ENCODE assay signal across 8 cellular contexts in genomic region chr4:55853484-55854046, GRCh38. TPM values are rescaled to one million over a fixed set of nuclear protein-coding genes. Genes with fewer than 3 reads are reported as not detected.
DNase-seq lines count a peak whose midpoint lies in the region; ATAC-seq, FAIRE-seq and TF ChIP-seq lines count a peak whose summit lies in the region.

EXOC1 (plus strand) TSS chr4:55853648; CDS start chr4:55858324, 4,676 bp downstream.

- H3K27me3 Mint-ChIP-seq in CD14-positive monocyte (ENCODE audit: low read depth in 3 of 3) = peaks cover 0 to 4% (median 2%) of the 10 kb centered on the region in 3 donors

- H4K20me1 ChIP-seq in HepG2 (ENCODE audit: insufficient read depth, low read length) = no peaks in the 10 kb centered on the region

- in situ Hi-C loops in HepG2 (cut with HindIII; ENCODE audit: extremely low pct_ligation_motif_present, low pct_unique_long_range_greater_than_20kb) = loop anchor here (25.0 kb wide), 1 partner anchor 466 kb away; the partner anchor contains the start of gene TMEM165

- peak within 1 kb of the TSS; percentile 84 for H3K9ac ChIP-seq in HepG2 (ENCODE audit: insufficient read depth, low read depth, low read length)

- intact Hi-C loops in CD14-positive monocyte (cut with micrococcal nuclease) (loop anchor here (5.0 to 10.0 kb wide), 5 partner anchors 91 to 509 kb away; partner anchors contain the start of genes CEP135 (in 2 of the 2), CLOCK (in 2 of the 2) and SRD5A3 (in 1 of the 2)), HepG2 (cut with micrococcal nuclease; ENCODE audit: unreplicated experiment) (loop anchor here (5.0 kb wide), 1 partner anchor 306 kb away; the partner anchor contains the start of gene CLOCK)

- no peak within 1 kb of the TSS for H3K4me3 Mint-ChIP-seq in CD14-positive monocyte

- DNase-seq in CD14-positive monocyte (ENCODE audit: low spot score) (peak; percentile 97), NCI-H82 (lab: John Stamatoyannopoulos, UW) (peak; percentile 98), dermis microvascular lymphatic vessel endothelial cell (ENCODE audit: low read depth in 2 of 2) (peak; percentile 89 to 96), HepG2 (ENCODE audit: low spot score) (peak; percentile 95)
- peak; percentile 99 to 100 for DNase-seq in activated CD4-positive, alpha-beta T cell treated with anti-CD3 and anti-CD28 coated beads, Interleukin-2, amount 50 U/mL, for 48 hours
- DNase-seq in stimulated activated CD4-positive, alpha-beta T cell treated with anti-CD3 and anti-CD28 coated beads, Interleukin-4, amount 100 ng/mL, for 1 hour = peak; percentile 99

- POLR2A ChIA-PET in HepG2 (lab: Yijun Ruan, JAX) = interaction anchor here (1.0 kb wide), 1 partner anchor 458 kb away, joined by 4 read pairs; the partner anchor contains the start of gene TMEM165

- H3K36me3 ChIP-seq in HepG2 (replicated peaks in 1 of 2; ENCODE audit: control insufficient read depth in 1 of 2, insufficient read depth in 2 of 2, low read length in 2 of 2) = no peaks in the 10 kb centered on the region

- TF ChIP-seq EP300 in HepG2 (IDR thresholded peaks at IDR 0.05; ENCODE audit: low read depth in 2 of 2, low read length in 2 of 2) = no peak
- TF ChIP-seq EP300 in HepG2 (CRISPR knock-in tag; IDR thresholded peaks at IDR 0.05; ENCODE audit: borderline replicate concordance) = no peak

- peak; percentile 63 to 69; a peak in 3 of 4 replicates for TF ChIP-seq POLR2A in HepG2 (IDR thresholded peaks at IDR 0.05; ENCODE audit: insufficient read depth in 1 of 2, low read depth in 2 of 2, low read length in 2 of 2)

- BruUV-seq in HepG2 (replicated peaks; lab: Mats Ljungman, UMichigan) = no TSS peak

- 0 out of 5 replicates have a peak, but pooled peaks cover 0 to 2% of the 10 kb centered on the region in 2 experiments for H3K27me3 ChIP-seq in HepG2 (ENCODE audit: control insufficient read depth in 1 of 2, insufficient read depth in 2 of 2, low read length in 2 of 2)

- CTCF ChIA-PET in HepG2 (lab: Yijun Ruan, JAX; ENCODE audit: low intra/inter-chr PET ratio, low total read pairs) = no interaction called here

- under 1% methylated on average over 37 of the region's 50 CpGs for WGBS in HepG2 (ENCODE audit: low lambda C conversion rate)

- peaks cover 8% of the 10 kb centered on the region for H3K4me1 Mint-ChIP-seq in CD14-positive monocyte

- peak within 1 kb of the TSS; percentile 93 to 97 (median 96) for H3K27ac Mint-ChIP-seq in CD14-positive monocyte

- TF ChIP-seq CTCF in CD14-positive monocyte (IDR thresholded peaks at IDR 0.05) = no peak
- TF ChIP-seq CTCF in HepG2 (CRISPR knock-in tag; IDR thresholded peaks at IDR 0.05) = no peak

- FAIRE-seq in HepG2 (lab: Jason Lieb, UNC) = peak; percentile 86

- peak within 1 kb of the TSS; percentile 95 to 99 (median 97) for H3K4me3 ChIP-seq in HepG2 (replicated peaks in 1 of 3; ENCODE audit: insufficient read depth in 1 of 3, low read depth in 2 of 3, low read length in 3 of 3)

- peak; percentile 98 for ATAC-seq in GM19397 (IDR thresholded peaks at IDR 0.05; ENCODE audit: unreplicated experiment)
- peak; percentile 98 for ATAC-seq in HG03571 (IDR thresholded peaks at IDR 0.05; ENCODE audit: unreplicated experiment)
- peak; percentile 95 for ATAC-seq in HepG2

- peak within 1 kb of the TSS; percentile 62 for H3K27ac ChIP-seq in HepG2 (ENCODE audit: extremely low read length, insufficient read depth, low read length)

- peak; percentile 28; the same call in 1 of the 2 replicates for TF ChIP-seq RAD21 in HepG2 (CRISPR knock-in tag; IDR thresholded peaks at IDR 0.05)

- H3K9me3 Mint-ChIP-seq in CD14-positive monocyte = peaks cover 0 to 16% (median 2%) of the 10 kb centered on the region in 7 donors

- H3K4me1 ChIP-seq in HepG2 (ENCODE audit: insufficient read depth, low read length) = peaks cover 57% of the 10 kb centered on the region

- peaks cover 11 to 12% of the 10 kb centered on the region in 2 donors for H3K36me3 Mint-ChIP-seq in CD14-positive monocyte

- peaks cover 9% of the 10 kb centered on the region for H3K79me2 ChIP-seq in HepG2 (ENCODE audit: insufficient read depth, low read length)

- peak within 1 kb of the TSS; percentile 92 for H3K4me2 ChIP-seq in HepG2 (ENCODE audit: low read depth, low read length)

- H2AFZ ChIP-seq in HepG2 (ENCODE audit: low read length) = peak within 1 kb of the TSS; percentile 73

- no peaks in the 10 kb centered on the region for H3K9me3 ChIP-seq in HepG2 (ENCODE audit: low read length)

TF ChIP-seq in HepG2, 621 proteins besides CTCF, POLR2A, EP300 and RAD21 (continues in another document):
- TF ChIP-seq DR1 (CRISPR knock-in tag; IDR thresholded peaks at IDR 0.05) = peak; percentile 62; the same call in 1 of the 2 replicates
- peak; percentile 61 for TF ChIP-seq XRCC5 (optimal IDR thresholded peaks at IDR 0.05; ENCODE audit: low read length)
- TF ChIP-seq, protein P1, sequence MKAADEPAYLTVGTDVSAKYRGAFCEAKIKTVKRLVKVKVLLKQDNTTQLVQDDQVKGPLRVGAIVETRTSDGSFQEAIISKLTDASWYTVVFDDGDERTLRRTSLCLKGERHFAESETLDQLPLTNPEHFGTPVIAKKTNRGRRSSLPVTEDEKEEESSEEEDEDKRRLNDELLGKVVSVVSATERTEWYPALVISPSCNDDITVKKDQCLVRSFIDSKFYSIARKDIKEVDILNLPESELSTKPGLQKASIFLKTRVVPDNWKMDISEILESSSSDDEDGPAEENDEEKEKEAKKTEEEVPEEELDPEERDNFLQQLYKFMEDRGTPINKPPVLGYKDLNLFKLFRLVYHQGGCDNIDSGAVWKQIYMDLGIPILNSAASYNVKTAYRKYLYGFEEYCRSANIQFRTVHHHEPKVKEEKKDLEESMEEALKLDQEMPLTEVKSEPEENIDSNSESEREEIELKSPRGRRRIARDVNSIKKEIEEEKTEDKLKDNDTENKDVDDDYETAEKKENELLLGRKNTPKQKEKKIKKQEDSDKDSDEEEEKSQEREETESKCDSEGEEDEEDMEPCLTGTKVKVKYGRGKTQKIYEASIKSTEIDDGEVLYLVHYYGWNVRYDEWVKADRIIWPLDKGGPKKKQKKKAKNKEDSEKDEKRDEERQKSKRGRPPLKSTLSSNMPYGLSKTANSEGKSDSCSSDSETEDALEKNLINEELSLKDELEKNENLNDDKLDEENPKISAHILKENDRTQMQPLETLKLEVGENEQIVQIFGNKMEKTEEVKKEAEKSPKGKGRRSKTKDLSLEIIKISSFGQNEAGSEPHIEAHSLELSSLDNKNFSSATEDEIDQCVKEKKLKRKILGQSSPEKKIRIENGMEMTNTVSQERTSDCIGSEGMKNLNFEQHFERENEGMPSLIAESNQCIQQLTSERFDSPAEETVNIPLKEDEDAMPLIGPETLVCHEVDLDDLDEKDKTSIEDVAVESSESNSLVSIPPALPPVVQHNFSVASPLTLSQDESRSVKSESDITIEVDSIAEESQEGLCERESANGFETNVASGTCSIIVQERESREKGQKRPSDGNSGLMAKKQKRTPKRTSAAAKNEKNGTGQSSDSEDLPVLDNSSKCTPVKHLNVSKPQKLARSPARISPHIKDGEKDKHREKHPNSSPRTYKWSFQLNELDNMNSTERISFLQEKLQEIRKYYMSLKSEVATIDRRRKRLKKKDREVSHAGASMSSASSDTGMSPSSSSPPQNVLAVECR (CRISPR knock-in tag; IDR thresholded peaks at IDR 0.05; ENCODE audit: borderline replicate concordance) = peak; percentile 96
- TF ChIP-seq ZIK1 (CRISPR knock-in tag; IDR thresholded peaks at IDR 0.05; ENCODE audit: borderline replicate concordance, low read depth) = no peak
- TF ChIP-seq MTA1 (CRISPR knock-in tag; IDR thresholded peaks at IDR 0.05; ENCODE audit: borderline replicate concordance) = peak; percentile 46; the same call in 1 of the 2 replicates
- TF ChIP-seq GTF3A (CRISPR knock-in tag; conservative IDR thresholded peaks at IDR 0.05) = no peak
- TF ChIP-seq RAD51 (IDR thresholded peaks at IDR 0.05; ENCODE audit: borderline replicate concordance) = peak; percentile 78
- TF ChIP-seq ZBTB8A (CRISPR knock-in tag; IDR thresholded peaks at IDR 0.05; ENCODE audit: borderline replicate concordance, low read depth) = no peak
- no peak for TF ChIP-seq ZNF253 (CRISPR knock-in tag; IDR thresholded peaks at IDR 0.05; ENCODE audit: borderline replicate concordance)
- TF ChIP-seq ESRRA (CRISPR knock-in tag; IDR thresholded peaks at IDR 0.05; ENCODE audit: low read depth) = no peak
- no peak for TF ChIP-seq JUND (CRISPR knock-in tag; IDR thresholded peaks at IDR 0.05)
- no peak for TF ChIP-seq KLF6 (CRISPR knock-in tag; IDR thresholded peaks at IDR 0.05)
- TF ChIP-seq ZNF788 (CRISPR knock-in tag; IDR thresholded peaks at IDR 0.05; ENCODE audit: borderline replicate concordance) = peak; percentile 30; the same call in 1 of the 2 replicates

RNA-seq across cellular contexts. Expression of gene EXOC1, which starts in this region (rescaled TPM):
- polyA plus RNA-seq in CD14-positive monocyte (10 to 100 TPM; 13.7 to 21.2 TPM), HepG2 (2011; rRNA removed) (8.9 and 9.1 TPM in 2 replicates)
- total RNA-seq in dermis microvascular lymphatic vessel endothelial cell (34.1 and 37.6 TPM in 2 replicates), HepG2 (2016; rRNA removed; fragmentation: Illumina TruSeq; extraction: Trizol) (18.4 and 23.8 TPM in 2 replicates)
- 2.5 and 4.4 TPM in 2 replicates for total RNA-seq in HepG2 (2016; cell fraction: cytosol; rRNA removed; fragmentation: Illumina TruSeq; extraction: Trizol; ENCODE audit: low read depth)
- total RNA-seq in HepG2 (2016; cell fraction: insoluble cytoplasmic fraction; rRNA removed; fragmentation: Illumina TruSeq; extraction: Trizol) = 19.0 and 23.6 TPM in 2 replicates
- 3.7 and 4.8 TPM in 2 replicates for total RNA-seq in HepG2 (2016; cell fraction: membrane; rRNA removed; fragmentation: Illumina TruSeq; extraction: Trizol)
- total RNA-seq in HepG2 (2016; cell fraction: nucleus; rRNA removed; fragmentation: Illumina TruSeq; extraction: Trizol) = 19.8 and 21.8 TPM in 2 replicates
- polyA plus RNA-seq in HepG2 (2011; cell fraction: cytosol; rRNA removed) = 2.7 and 3.6 TPM in 2 replicates
- polyA plus RNA-seq in HepG2 (2011; cell fraction: nucleus; rRNA removed) = 11.6 and 13.4 TPM in 2 replicates
- polyA plus RNA-seq in HepG2 (2012) = 8.7 and 10.0 TPM in 2 replicates
- polyA plus RNA-seq in HepG2 (2016; cell fraction: cytosol; fragmentation: Illumina TruSeq; extraction: Trizol; ENCODE audit: low read depth) = 0.62 and 0.75 TPM in 2 replicates
- polyA plus RNA-seq in HepG2 (2016; cell fraction: insoluble cytoplasmic fraction; fragmentation: Illumina TruSeq; extraction: Trizol; ENCODE audit: low read depth) = 13.8 and 14.8 TPM in 2 replicates
- polyA plus RNA-seq in HepG2 (2016; cell fraction: membrane; fragmentation: Illumina TruSeq; extraction: Trizol; ENCODE audit: low read depth) = 0.96 and 1.5 TPM in 2 replicates
- 23.3 and 24.3 TPM in 2 replicates for polyA plus RNA-seq in HepG2 (2016; cell fraction: nucleus; fragmentation: Illumina TruSeq; extraction: Trizol; ENCODE audit: insufficient read depth, low read depth)
- polyA minus RNA-seq in HepG2 (2011; rRNA and poly(A)+ RNA removed; ENCODE audit: low replicate concordance) = 4.7 and 4.9 TPM in 2 replicates
- polyA minus RNA-seq in HepG2 (2011; cell fraction: cytosol; rRNA and poly(A)+ RNA removed) = 5.8 and 6.6 TPM in 2 replicates
- 28.6 and 33.7 TPM in 2 replicates for polyA minus RNA-seq in HepG2 (2011; cell fraction: nucleus; rRNA and poly(A)+ RNA removed)

Comparison
In these comparisons a context has a peak if more than half of its experiments do, and no peak if none do; other contexts are left out.
1. Peak in every context shown above with its lines: DNase-seq, ATAC-seq, H3K4me3 ChIP-seq and H3K27ac ChIP-seq.